17 cellular contexts compared by ENCODE assay signal in genomic region chr4:3790006-3790561, GRCh38. TPM values are rescaled to one million over a fixed set of nuclear protein-coding genes. Genes with fewer than 3 reads are reported as not detected.
"Had no signal": no experiment of that assay in that cellular context is flagged by ENCODE, and none has a peak within 500 bp of the region (broad histone marks: within the 10 kb centered on the region; RNA-seq: fewer than 3 reads in every experiment).

No MANE protein-coding gene starts in this region.

- H3K27me3 Mint-ChIP-seq: activated CD4-positive, alpha-beta memory T cell treated with anti-CD3 and anti-CD28 coated beads, Interleukin-2, amount 10 ng/mL, durations not matched to agents 7 days and 5 days; activated CD8-positive, alpha-beta memory T cell treated with anti-CD3 and anti-CD28 coated beads, Interleukin-2, amount 10 ng/mL, durations not matched to agents 7 days and 5 days had no signal

- H3K4me3 Mint-ChIP-seq: activated CD4-positive, alpha-beta memory T cell treated with anti-CD3 and anti-CD28 coated beads, Interleukin-2, amount 10 ng/mL, durations not matched to agents 7 days and 5 days; activated CD8-positive, alpha-beta memory T cell treated with anti-CD3 and anti-CD28 coated beads, Interleukin-2, amount 10 ng/mL, durations not matched to agents 7 days and 5 days; activated naive CD8-positive, alpha-beta T cell treated with anti-CD3 and anti-CD28 coated beads for 36 hours; nephron progenitor cell; stimulated activated naive B cell treated with anti-CD40 and anti-IgM and Interleukin-4, amounts not matched to agents 10 μg/mL and 1 μg/mL and 100 μg/mL, for 72 hours had no signal

- DNase-seq: activated CD4-positive, alpha-beta memory T cell treated with anti-CD3 and anti-CD28 coated beads, Interleukin-2, amount 10 ng/mL, durations not matched to agents 7 days and 5 days; activated CD4-positive, alpha-beta T cell treated with anti-CD3 and anti-CD28 coated beads for 48 hours; activated CD4-positive, CD25-positive, alpha-beta regulatory T cell; activated CD8-positive, alpha-beta memory T cell treated with anti-CD3 and anti-CD28 coated beads, Interleukin-2, amount 10 ng/mL, durations not matched to agents 7 days and 5 days; activated naive CD4-positive, alpha-beta T cell; activated naive CD8-positive, alpha-beta T cell treated with anti-CD3 and anti-CD28 coated beads for 36 hours; amniotic stem cell; effector CD4-positive, alpha-beta T cell; gastrocnemius medialis; left ventricle myocardium inferior; mammary epithelial cell; midbrain; nephron progenitor cell; retina; stimulated activated naive B cell treated with anti-CD40 and anti-IgM and Interleukin-4, amounts not matched to agents 10 μg/mL and 1 μg/mL and 100 μg/mL, for 72 hours; upper lobe of right lung had no signal

- ATAC-seq: activated CD8-positive, alpha-beta memory T cell treated with anti-CD3 and anti-CD28 coated beads, Interleukin-2, amount 10 ng/mL, durations not matched to agents 7 days and 5 days; esophagus mucosa; gastrocnemius medialis; stimulated activated naive B cell treated with anti-CD40 and anti-IgM and Interleukin-4, amounts not matched to agents 10 μg/mL and 1 μg/mL and 100 μg/mL, for 72 hours; upper lobe of right lung had no signal

- H3K4me1 Mint-ChIP-seq: activated CD4-positive, alpha-beta memory T cell treated with anti-CD3 and anti-CD28 coated beads, Interleukin-2, amount 10 ng/mL, durations not matched to agents 7 days and 5 days; activated CD8-positive, alpha-beta memory T cell treated with anti-CD3 and anti-CD28 coated beads, Interleukin-2, amount 10 ng/mL, durations not matched to agents 7 days and 5 days; activated naive CD8-positive, alpha-beta T cell treated with anti-CD3 and anti-CD28 coated beads for 36 hours; stimulated activated naive B cell treated with anti-CD40 and anti-IgM and Interleukin-4, amounts not matched to agents 10 μg/mL and 1 μg/mL and 100 μg/mL, for 72 hours had no signal

- H3K9me3 ChIP-seq: gastrocnemius medialis, upper lobe of right lung had no signal

- H3K4me3 ChIP-seq: gastrocnemius medialis, left ventricle myocardium inferior, upper lobe of right lung had no signal

- H3K36me3 Mint-ChIP-seq: activated CD8-positive, alpha-beta memory T cell treated with anti-CD3 and anti-CD28 coated beads, Interleukin-2, amount 10 ng/mL, durations not matched to agents 7 days and 5 days; activated naive CD8-positive, alpha-beta T cell treated with anti-CD3 and anti-CD28 coated beads for 36 hours; stimulated activated naive B cell treated with anti-CD40 and anti-IgM and Interleukin-4, amounts not matched to agents 10 μg/mL and 1 μg/mL and 100 μg/mL, for 72 hours had no signal

- H3K36me3 ChIP-seq: gastrocnemius medialis, left ventricle myocardium inferior, upper lobe of right lung had no signal

- H3K27ac Mint-ChIP-seq: activated CD4-positive, alpha-beta memory T cell treated with anti-CD3 and anti-CD28 coated beads, Interleukin-2, amount 10 ng/mL, durations not matched to agents 7 days and 5 days; activated CD8-positive, alpha-beta memory T cell treated with anti-CD3 and anti-CD28 coated beads, Interleukin-2, amount 10 ng/mL, durations not matched to agents 7 days and 5 days; activated naive CD8-positive, alpha-beta T cell treated with anti-CD3 and anti-CD28 coated beads for 36 hours; nephron progenitor cell; stimulated activated naive B cell treated with anti-CD40 and anti-IgM and Interleukin-4, amounts not matched to agents 10 μg/mL and 1 μg/mL and 100 μg/mL, for 72 hours had no signal

- H3K4me1 ChIP-seq: gastrocnemius medialis, upper lobe of right lung had no signal

- H3K27ac ChIP-seq: gastrocnemius medialis, left ventricle myocardium inferior, upper lobe of right lung had no signal

RNA-seq across cellular contexts. Expression of gene ADRA2C, which starts 23.9 kb away (rescaled TPM):
- total RNA-seq: activated CD4-positive, alpha-beta memory T cell treated with anti-CD3 and anti-CD28 coated beads, Interleukin-2, amount 10 ng/mL, durations not matched to agents 7 days and 5 days; activated CD8-positive, alpha-beta memory T cell treated with anti-CD3 and anti-CD28 coated beads, Interleukin-2, amount 10 ng/mL, durations not matched to agents 7 days and 5 days; activated naive CD8-positive, alpha-beta T cell treated with anti-CD3 and anti-CD28 coated beads for 36 hours had no signal
